In genomic region chr5:134004626-134005414, GRCh38 we compare ENCODE assay signal across 8 cellular contexts. TPM values are rescaled to one million over a fixed set of nuclear protein-coding genes. Genes with fewer than 3 reads are reported as not detected.
A peak's percentile ranks its signal among the peaks of the same experiment; 100 is the strongest.
DNase-seq lines count a peak whose midpoint lies in the region; ATAC-seq and TF ChIP-seq lines count a peak whose summit lies in the region.

VDAC1 (minus strand) TSS chr5:134004975; CDS start chr5:133993012, 11,963 bp downstream.

- H3K4me3 Mint-ChIP-seq in Calu3 (ENCODE audit: low read depth, unreplicated experiment): peak within 1 kb of the TSS; percentile 93
- H3K4me3 Mint-ChIP-seq in natural killer cell treated with Interleukin-12 subunit alpha and Interleukin-12 subunit beta and Interleukin-15 and Interleukin-18, amount 100 ng/mL, for 72 hours: peak within 1 kb of the TSS; percentile 93
- peak within 1 kb of the TSS; percentile 96 for H3K4me3 Mint-ChIP-seq in stimulated activated naive CD8-positive, alpha-beta T cell treated with anti-CD3 and anti-CD28 coated beads, Interleukin-15, Interleukin-2, amounts not matched to agents 100 ng/mL and 50 ng/mL, for 24 hours

- DNase-seq in Calu3 (peak; percentile 86), GM20000 (ENCODE audit: low spot score) (peak; percentile 98), HT-29 (ENCODE audit: low spot score) (peak; percentile 85), Peyer's patch (peak; percentile 74 to 88 (median 87)), fibroblast of mammary gland (ENCODE audit: low read depth) (peak; percentile 79)
- DNase-seq in activated T-helper 1 cell treated with anti-CD3 and anti-CD28 coated beads, Interleukin-2, amount 50 U/mL, for 16 hours (ENCODE audit: low read depth in 1 of 2, low spot score in 1 of 2): peak; percentile 65 to 72
- peak; percentile 93 for DNase-seq in natural killer cell treated with Interleukin-12 subunit alpha and Interleukin-12 subunit beta and Interleukin-15 and Interleukin-18, amount 100 ng/mL, for 72 hours (ENCODE audit: low spot score)

- peak within 1 kb of the TSS; percentile 97 to 100 (median 98) for H3K27ac ChIP-seq in Peyer's patch

- BruUV-seq in Calu3 (replicated peaks; lab: Mats Ljungman, UMichigan): TSS peak; percentile 72

- peaks cover 51% of the 10 kb centered on the region for H3K4me1 Mint-ChIP-seq in Calu3 (ENCODE audit: low read depth, unreplicated experiment)
- H3K4me1 Mint-ChIP-seq in natural killer cell treated with Interleukin-12 subunit alpha and Interleukin-12 subunit beta and Interleukin-15 and Interleukin-18, amount 100 ng/mL, for 72 hours (ENCODE audit: low read depth in 2 of 2): peaks cover 26 to 36% of the 10 kb centered on the region in 2 donors
- peaks cover 56% of the 10 kb centered on the region for H3K4me1 Mint-ChIP-seq in stimulated activated naive CD8-positive, alpha-beta T cell treated with anti-CD3 and anti-CD28 coated beads, Interleukin-15, Interleukin-2, amounts not matched to agents 100 ng/mL and 50 ng/mL, for 24 hours (ENCODE audit: low read depth)

- H3K9me3 Mint-ChIP-seq in Calu3 (ENCODE audit: low read depth, unreplicated experiment): no peaks in the 10 kb centered on the region
- no peaks in the 10 kb centered on the region for H3K9me3 Mint-ChIP-seq in natural killer cell treated with Interleukin-12 subunit alpha and Interleukin-12 subunit beta and Interleukin-15 and Interleukin-18, amount 100 ng/mL, for 72 hours
- no peaks in the 10 kb centered on the region for H3K9me3 Mint-ChIP-seq in stimulated activated naive CD8-positive, alpha-beta T cell treated with anti-CD3 and anti-CD28 coated beads, Interleukin-15, Interleukin-2, amounts not matched to agents 100 ng/mL and 50 ng/mL, for 24 hours

- H3K36me3 ChIP-seq in Peyer's patch: peaks cover 0 to 7% (median 0%) of the 10 kb centered on the region in 3 donors

- ATAC-seq in natural killer cell treated with Interleukin-12 subunit alpha and Interleukin-12 subunit beta and Interleukin-15 and Interleukin-18, amount 100 ng/mL, for 72 hours: peak; percentile 89 to 93

- no peaks in the 10 kb centered on the region for H3K27me3 ChIP-seq in Peyer's patch

- peak; percentile 90 to 91 for TF ChIP-seq POLR2A in Peyer's patch (IDR thresholded peaks at IDR 0.05)

- H3K4me1 ChIP-seq in Peyer's patch: peaks cover 4 to 50% (median 19%) of the 10 kb centered on the region in 4 donors

- no peaks in the 10 kb centered on the region for H3K9me3 ChIP-seq in Peyer's patch

- CTCF ChIA-PET in Calu3 (lab: Charles Lee): interaction anchor here (0.7 to 1.9 kb wide), 8 partner anchors 12 to 136 kb away, joined by 3 to 7 read pairs (median 4); no protein-coding TSS in a partner anchor

- no peaks in the 10 kb centered on the region for H3K27me3 Mint-ChIP-seq in Calu3 (ENCODE audit: unreplicated experiment)
- no peaks in the 10 kb centered on the region for H3K27me3 Mint-ChIP-seq in natural killer cell treated with Interleukin-12 subunit alpha and Interleukin-12 subunit beta and Interleukin-15 and Interleukin-18, amount 100 ng/mL, for 72 hours
- H3K27me3 Mint-ChIP-seq in stimulated activated naive CD8-positive, alpha-beta T cell treated with anti-CD3 and anti-CD28 coated beads, Interleukin-15, Interleukin-2, amounts not matched to agents 100 ng/mL and 50 ng/mL, for 24 hours: no peaks in the 10 kb centered on the region

- H3K4me3 ChIP-seq in Peyer's patch: peak within 1 kb of the TSS; percentile 92 to 99 (median 96)
- H3K4me3 ChIP-seq in fibroblast of mammary gland (ENCODE audit: control insufficient read depth, low read depth, low read length): peak within 1 kb of the TSS; percentile 82

- TF ChIP-seq CTCF in Calu3 (IDR thresholded peaks at IDR 0.05; ENCODE audit: unreplicated experiment): no peak
- no peak for TF ChIP-seq CTCF in GM20000 (IDR thresholded peaks at IDR 0.05; ENCODE audit: extremely low read depth, missing control alignments)
- peak in 1 of 6 experiments; percentile 9 for TF ChIP-seq CTCF in Peyer's patch (IDR thresholded peaks at IDR 0.05)
- TF ChIP-seq CTCF in fibroblast of mammary gland (conservative IDR thresholded peaks at IDR 0.05; ENCODE audit: control insufficient read depth, insufficient read depth, low read depth, low read length): no peak

- peak within 1 kb of the TSS; percentile 74 for H3K27ac Mint-ChIP-seq in Calu3 (ENCODE audit: unreplicated experiment)
- peak within 1 kb of the TSS; percentile 90 to 91 for H3K27ac Mint-ChIP-seq in natural killer cell treated with Interleukin-12 subunit alpha and Interleukin-12 subunit beta and Interleukin-15 and Interleukin-18, amount 100 ng/mL, for 72 hours
- peak within 1 kb of the TSS; percentile 98 for H3K27ac Mint-ChIP-seq in stimulated activated naive CD8-positive, alpha-beta T cell treated with anti-CD3 and anti-CD28 coated beads, Interleukin-15, Interleukin-2, amounts not matched to agents 100 ng/mL and 50 ng/mL, for 24 hours

- H3K36me3 Mint-ChIP-seq in Calu3 (ENCODE audit: insufficient read depth, unreplicated experiment): peaks cover 62% of the 10 kb centered on the region
- no peaks in the 10 kb centered on the region for H3K36me3 Mint-ChIP-seq in natural killer cell treated with Interleukin-12 subunit alpha and Interleukin-12 subunit beta and Interleukin-15 and Interleukin-18, amount 100 ng/mL, for 72 hours
- H3K36me3 Mint-ChIP-seq in stimulated activated naive CD8-positive, alpha-beta T cell treated with anti-CD3 and anti-CD28 coated beads, Interleukin-15, Interleukin-2, amounts not matched to agents 100 ng/mL and 50 ng/mL, for 24 hours (ENCODE audit: low read depth): peaks cover 37% of the 10 kb centered on the region

- intact Hi-C loops in Calu3 (cut with micrococcal nuclease; ENCODE audit: unreplicated experiment): no loop called here

RNA-seq across cellular contexts. Expression of gene VDAC1, which starts in this region (rescaled TPM):
- 377 and 410 TPM in 2 replicates for total RNA-seq in Calu3 (2022)
- total RNA-seq in HT-29 (2014; rRNA removed; shearing (Covaris generic)): 116 and 129 TPM in 2 replicates
- 100 to 1,000 TPM; 120 to 289 (median 181) TPM for total RNA-seq in Peyer's patch
- 100 to 1,000 TPM; 325 to 329 TPM for total RNA-seq in natural killer cell treated with Interleukin-12 subunit alpha and Interleukin-12 subunit beta and Interleukin-15 and Interleukin-18, amount 100 ng/mL, for 72 hours

Comparison
In these comparisons a context has a peak if more than half of its experiments do, and no peak if none do; other contexts are left out.
1. Peak in every context shown above with its lines: DNase-seq, ATAC-seq, H3K4me3 ChIP-seq and H3K27ac ChIP-seq.